Comparison of ENCODE assay signal across 18 cellular contexts in the genomic region with DNA sequence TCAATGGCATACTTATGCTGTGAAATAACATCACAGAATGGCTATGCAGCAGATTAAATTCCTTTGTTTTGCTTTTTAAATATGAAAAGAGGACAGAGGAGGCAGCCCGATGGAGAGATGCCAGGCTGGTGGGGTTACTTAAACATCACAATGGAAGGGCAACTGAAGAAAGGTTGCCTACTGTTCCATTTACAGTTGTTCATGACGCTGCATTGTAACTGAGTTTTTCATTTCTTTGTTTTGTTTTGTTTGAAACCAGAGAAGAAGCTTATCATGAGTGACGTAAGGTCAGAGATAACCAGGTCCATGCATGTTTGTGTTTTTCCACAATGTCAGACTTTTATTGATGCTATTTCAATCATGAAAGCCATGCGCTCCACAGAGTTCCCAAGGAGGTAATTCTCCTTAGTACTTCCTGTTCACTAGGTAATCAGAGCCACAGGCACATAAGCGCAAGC.
"Had no signal": no experiment of that assay in that cellular context is flagged by ENCODE, and none has a peak within 500 bp of the region (broad histone marks: within the 10 kb centered on the region; RNA-seq: fewer than 3 reads in every experiment).

No MANE protein-coding gene starts in this region.

- H3K9ac ChIP-seq: parathyroid adenoma had no signal

- H3K27me3 ChIP-seq: ascending aorta, cardiac muscle cell, gastroesophageal sphincter, testis had no signal

- H3K27me3 Mint-ChIP-seq: stimulated activated naive CD8-positive, alpha-beta T cell treated with anti-CD3 and anti-CD28 coated beads, Interleukin-15, amount 100 ng/mL, for 72 hours had no signal

- H3K36me3 ChIP-seq: ascending aorta, cardiac muscle cell, gastroesophageal sphincter had no signal

- H3K79me2 ChIP-seq: parathyroid adenoma had no signal

- DNase-seq: activated CD4-positive, alpha-beta T cell treated with anti-CD3 and anti-CD28 coated beads for 48 hours; activated naive CD4-positive, alpha-beta T cell; effector CD8-positive, alpha-beta T cell; hippocampal formation; kidney; retina; stimulated activated CD4-positive, alpha-beta T cell treated with anti-CD3 and anti-CD28 coated beads, Interleukin-15, amount 100 ng/mL, for 24 hours; stimulated activated CD4-positive, alpha-beta T cell treated with anti-CD3 and anti-CD28 coated beads, Interleukin-4, amount 100 ng/mL, for 24 hours; stimulated activated naive CD8-positive, alpha-beta T cell treated with anti-CD3 and anti-CD28 coated beads, Interleukin-15, amount 100 ng/mL, for 72 hours; T1000; testis had no signal

- H3K27ac ChIP-seq: ascending aorta, cardiac muscle cell, gastroesophageal sphincter, parathyroid adenoma, testis, VCaP had no signal

- H3K4me1 ChIP-seq: ascending aorta, gastroesophageal sphincter, parathyroid adenoma had no signal

- H3K4me1 Mint-ChIP-seq: stimulated activated naive CD8-positive, alpha-beta T cell treated with anti-CD3 and anti-CD28 coated beads, Interleukin-15, amount 100 ng/mL, for 72 hours had no signal

- H3K4me3 ChIP-seq: ascending aorta, cardiac muscle cell, gastroesophageal sphincter, testis had no signal

- H3K9me3 ChIP-seq: ascending aorta, testis had no signal

- ATAC-seq: gastroesophageal sphincter; stimulated activated naive CD8-positive, alpha-beta T cell treated with anti-CD3 and anti-CD28 coated beads, Interleukin-15, amount 100 ng/mL, for 72 hours had no signal

- H3K27ac Mint-ChIP-seq: activated T-helper 1 cell treated with anti-CD3 and anti-CD28 coated beads, Interleukin-12 subunit alpha, Interleukin-12 subunit beta, Interleukin-2, Interleukin-4 antibody, amounts not matched to agents 30 ng/mL and 10 ng/mL and 1 ng/mL, durations not matched to agents 14 hours and 24 hours and 36 hours; mesothelial cell of epicardium; stimulated activated naive CD8-positive, alpha-beta T cell treated with anti-CD3 and anti-CD28 coated beads, Interleukin-15, amount 100 ng/mL, for 72 hours had no signal

- H3K4me3 Mint-ChIP-seq: activated T-helper 1 cell treated with anti-CD3 and anti-CD28 coated beads, Interleukin-12 subunit alpha, Interleukin-12 subunit beta, Interleukin-2, Interleukin-4 antibody, amounts not matched to agents 30 ng/mL and 10 ng/mL and 1 ng/mL, durations not matched to agents 14 hours and 24 hours and 36 hours; mesothelial cell of epicardium; stimulated activated naive CD8-positive, alpha-beta T cell treated with anti-CD3 and anti-CD28 coated beads, Interleukin-15, amount 100 ng/mL, for 72 hours had no signal

- H2AFZ ChIP-seq: parathyroid adenoma had no signal
